11 cellular contexts compared by ENCODE assay signal in the genomic region with DNA sequence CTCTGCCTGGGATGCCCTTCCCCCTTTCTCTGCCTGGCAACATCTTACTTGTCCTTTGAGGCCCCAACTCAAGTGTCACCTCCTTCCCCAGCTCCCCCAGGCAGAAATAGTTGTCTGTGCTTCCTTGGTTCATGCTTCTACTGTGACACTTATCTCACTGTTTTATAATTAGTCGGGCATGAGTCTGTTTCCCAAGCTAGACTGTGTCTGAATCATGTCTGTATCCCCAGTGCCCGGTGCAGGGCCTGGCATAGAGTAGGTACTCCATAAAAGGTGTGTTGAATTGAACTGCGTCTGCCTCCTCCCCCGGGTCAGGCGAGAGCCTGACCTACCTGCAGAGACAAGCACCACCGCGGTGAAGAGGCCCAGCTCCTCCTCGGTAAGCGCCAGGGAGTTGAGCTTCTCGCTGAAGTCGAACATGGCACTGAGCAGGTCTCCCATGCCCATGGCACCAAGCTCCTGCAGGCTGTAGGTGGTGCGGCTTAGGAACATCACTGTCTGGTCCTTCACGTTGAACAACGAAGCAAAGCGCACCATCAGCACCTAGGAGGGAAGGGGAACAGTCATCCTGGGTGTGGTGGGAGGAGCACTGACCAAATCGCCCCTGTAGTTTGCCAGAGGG. TPM values are rescaled to one million over a fixed set of nuclear protein-coding genes. Genes with fewer than 3 reads are reported as not detected.
DNase-seq lines count a peak whose midpoint lies in the region; ATAC-seq and TF ChIP-seq lines count a peak whose summit lies in the region.
"Had no signal": no experiment of that assay in that cellular context is flagged by ENCODE, and none has a peak within 500 bp of the region (broad histone marks: within the 10 kb centered on the region; RNA-seq: fewer than 3 reads in every experiment).

No MANE protein-coding gene starts in this region.

- H3K9me3 ChIP-seq in CD4-positive, alpha-beta T cell (ENCODE audit: control insufficient read depth, low read length) = no peaks in the 10 kb centered on the region
- no peaks in the 10 kb centered on the region for H3K9me3 ChIP-seq in breast epithelium

- POLR2A ChIA-PET in CD4-positive, alpha-beta T cell (lab: Charles Lee) = interaction anchor here (1.0 to 9.7 kb wide), 4 partner anchors 18 to 47 kb away, joined by 3 to 335 read pairs (median 8); partner anchors contain the start of gene CASC3

- no peak for ATAC-seq in CD4-positive, alpha-beta T cell (ENCODE audit: poor library complexity)
- no peak for ATAC-seq in natural killer cell treated with Interleukin-12 subunit alpha and Interleukin-12 subunit beta and Interleukin-15 and Interleukin-18, amount 100 ng/mL, for 72 hours
- ATAC-seq in GM21576 (IDR thresholded peaks at IDR 0.05; ENCODE audit: unreplicated experiment) = no peak
- ATAC-seq: sciatic nerve had no signal

- peaks cover 23 to 36% of the 10 kb centered on the region in 2 donors for H3K4me1 ChIP-seq in breast epithelium

- no peak overlapping the region for H3K27ac ChIP-seq in CD4-positive, alpha-beta T cell (ENCODE audit: low read depth, low read length)
- peak overlapping the region; percentile 95 to 99 for H3K27ac ChIP-seq in breast epithelium

- H3K36me3 Mint-ChIP-seq in CD4-positive, alpha-beta T cell (ENCODE audit: low read depth) = peaks cover 83% of the 10 kb centered on the region
- no peaks in the 10 kb centered on the region for H3K36me3 Mint-ChIP-seq in natural killer cell treated with Interleukin-12 subunit alpha and Interleukin-12 subunit beta and Interleukin-15 and Interleukin-18, amount 100 ng/mL, for 72 hours

- H3K27me3 Mint-ChIP-seq in CD4-positive, alpha-beta T cell = no peaks in the 10 kb centered on the region
- H3K27me3 Mint-ChIP-seq in natural killer cell treated with Interleukin-12 subunit alpha and Interleukin-12 subunit beta and Interleukin-15 and Interleukin-18, amount 100 ng/mL, for 72 hours = no peaks in the 10 kb centered on the region

- DNase-seq in CD4-positive, alpha-beta T cell = no peak
- DNase-seq in breast epithelium (ENCODE audit: low spot score in 2 of 2) = peak in 1 of 2 donors; percentile 35
- DNase-seq in natural killer cell treated with Interleukin-12 subunit alpha and Interleukin-12 subunit beta and Interleukin-15 and Interleukin-18, amount 100 ng/mL, for 72 hours (ENCODE audit: low spot score) = no peak
- DNase-seq in nucleus accumbens (lab: John Stamatoyannopoulos, UW) = no peak
- DNase-seq in NCI-H146 treated with DMSO at 0.1 percent for 48 hours (lab: John Stamatoyannopoulos, UW; ENCODE audit: unreplicated experiment) = no peak
- DNase-seq: activated T-cell treated with anti-CD3 and anti-CD28 coated beads, Interleukin-2, amount 50 U/mL, for 48 hours; Calu3; NCI-H1048; SHP77 had no signal

- H3K27ac Mint-ChIP-seq in CD4-positive, alpha-beta T cell = peak overlapping the region; percentile 51
- H3K27ac Mint-ChIP-seq in natural killer cell treated with Interleukin-12 subunit alpha and Interleukin-12 subunit beta and Interleukin-15 and Interleukin-18, amount 100 ng/mL, for 72 hours = peak overlapping the region; percentile 55 to 63

- no peak for TF ChIP-seq CTCF in CD4-positive, alpha-beta T cell (IDR thresholded peaks at IDR 0.05)
- TF ChIP-seq CTCF in breast epithelium (IDR thresholded peaks at IDR 0.05) = no peak

- peak overlapping the region in 1 of 3 donors; percentile 7 for H3K4me3 ChIP-seq in breast epithelium

- no peaks in the 10 kb centered on the region for H3K36me3 ChIP-seq in breast epithelium

- peaks cover 58% of the 10 kb centered on the region for H3K4me1 Mint-ChIP-seq in CD4-positive, alpha-beta T cell (ENCODE audit: low read depth)
- peaks cover 39 to 43% of the 10 kb centered on the region in 2 donors for H3K4me1 Mint-ChIP-seq in natural killer cell treated with Interleukin-12 subunit alpha and Interleukin-12 subunit beta and Interleukin-15 and Interleukin-18, amount 100 ng/mL, for 72 hours (ENCODE audit: low read depth in 2 of 2)

- no peaks in the 10 kb centered on the region for H3K27me3 ChIP-seq in CD4-positive, alpha-beta T cell (ENCODE audit: control insufficient read depth, insufficient read depth, low read length)
- no peaks in the 10 kb centered on the region for H3K27me3 ChIP-seq in breast epithelium

- no peak for TF ChIP-seq POLR2A in breast epithelium (IDR thresholded peaks at IDR 0.05)

- no peaks in the 10 kb centered on the region for H3K9me3 Mint-ChIP-seq in CD4-positive, alpha-beta T cell
- H3K9me3 Mint-ChIP-seq in natural killer cell treated with Interleukin-12 subunit alpha and Interleukin-12 subunit beta and Interleukin-15 and Interleukin-18, amount 100 ng/mL, for 72 hours = peaks cover 2% of the 10 kb centered on the region

- CTCF ChIA-PET in CD4-positive, alpha-beta T cell (lab: Charles Lee) = interaction anchor here (1.1 to 1.9 kb wide), 4 partner anchors 18 to 75 kb away, joined by 3 to 7 read pairs (median 6); no protein-coding TSS in a partner anchor

- intact Hi-C loops in CD4-positive, alpha-beta T cell (cut with DNase I, micrococcal nuclease) = no loop called here
- intact Hi-C loops in breast epithelium (cut with DNase I; ENCODE audit: low total_unique reads) = no loop called here

- H3K4me3 Mint-ChIP-seq in CD4-positive, alpha-beta T cell = no peak overlapping the region
- no peak overlapping the region for H3K4me3 Mint-ChIP-seq in natural killer cell treated with Interleukin-12 subunit alpha and Interleukin-12 subunit beta and Interleukin-15 and Interleukin-18, amount 100 ng/mL, for 72 hours

RNA-seq across cellular contexts. Expression of gene NR1D1, which starts 6.7 kb away (rescaled TPM):
- total RNA-seq in CD4-positive, alpha-beta T cell = 10 to 100 TPM; 29.6 to 34.1 TPM
- total RNA-seq in breast epithelium = 10 to 100 TPM in 1 of 3 donors, 1 to 10 TPM in 2; 8.8 to 10.5 (median 9.2) TPM
- total RNA-seq in natural killer cell treated with Interleukin-12 subunit alpha and Interleukin-12 subunit beta and Interleukin-15 and Interleukin-18, amount 100 ng/mL, for 72 hours = 1 to 10 TPM; 1.4 to 5.4 TPM

RNA-seq across cellular contexts. Expression of gene MSL1, which starts 28.1 kb away (rescaled TPM):
- 10 to 100 TPM; 77.0 to 79.2 TPM for total RNA-seq in CD4-positive, alpha-beta T cell
- 10 to 100 TPM; 49.3 to 79.3 (median 78.2) TPM for total RNA-seq in breast epithelium
- 100 to 1,000 TPM in 1 of 2 donors, 10 to 100 TPM in 1; 79.8 to 102 TPM for total RNA-seq in natural killer cell treated with Interleukin-12 subunit alpha and Interleukin-12 subunit beta and Interleukin-15 and Interleukin-18, amount 100 ng/mL, for 72 hours

RNA-seq across cellular contexts. Expression of gene THRA, which starts 30.9 kb away (rescaled TPM):
- total RNA-seq in CD4-positive, alpha-beta T cell = 10 to 100 TPM; 35.2 to 36.4 TPM
- total RNA-seq in breast epithelium = 10 to 100 TPM; 41.6 to 61.0 (median 48.1) TPM
- 10 to 100 TPM in 1 of 2 donors, 1 to 10 TPM in 1; 4.9 to 10.9 TPM for total RNA-seq in natural killer cell treated with Interleukin-12 subunit alpha and Interleukin-12 subunit beta and Interleukin-15 and Interleukin-18, amount 100 ng/mL, for 72 hours

RNA-seq across cellular contexts. Expression of gene MED24, which starts 39.5 kb away (rescaled TPM):
- total RNA-seq in CD4-positive, alpha-beta T cell = 10 to 100 TPM; 82.9 to 85.3 TPM
- 10 to 100 TPM; 50.7 to 74.7 (median 59.7) TPM for total RNA-seq in breast epithelium
- 100 to 1,000 TPM in 1 of 2 donors, 10 to 100 TPM in 1; 91.5 to 147 TPM for total RNA-seq in natural killer cell treated with Interleukin-12 subunit alpha and Interleukin-12 subunit beta and Interleukin-15 and Interleukin-18, amount 100 ng/mL, for 72 hours

RNA-seq across cellular contexts. Expression of gene CASC3, which starts 46.6 kb away (rescaled TPM):
- 100 to 1,000 TPM; 195 to 207 TPM for total RNA-seq in CD4-positive, alpha-beta T cell
- 10 to 100 TPM; 57.4 to 67.0 (median 65.1) TPM for total RNA-seq in breast epithelium
- 100 to 1,000 TPM in 1 of 2 donors, 10 to 100 TPM in 1; 83.1 to 101 TPM for total RNA-seq in natural killer cell treated with Interleukin-12 subunit alpha and Interleukin-12 subunit beta and Interleukin-15 and Interleukin-18, amount 100 ng/mL, for 72 hours
